In the genomic region with DNA sequence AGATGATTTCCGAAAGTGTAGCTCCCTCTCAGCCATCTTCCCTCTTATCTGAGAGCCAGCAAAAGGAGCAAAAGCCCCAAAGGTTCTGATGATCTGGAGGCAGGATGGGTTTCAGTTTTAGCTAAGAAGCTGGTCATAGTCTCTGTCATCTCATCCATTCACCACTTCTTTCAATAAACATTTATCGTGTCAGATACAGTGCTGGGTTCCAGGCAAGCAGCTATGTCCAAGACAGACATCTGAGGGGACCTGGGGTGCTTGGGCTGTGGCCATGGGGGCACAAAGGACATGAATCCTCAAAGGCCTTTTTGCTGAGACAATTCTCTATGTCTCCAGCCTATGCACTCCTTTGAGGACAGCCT, we compare ENCODE assay signal across 11 cellular contexts. TPM values are rescaled to one million over a fixed set of nuclear protein-coding genes. Genes with fewer than 3 reads are reported as not detected.
A peak's percentile ranks its signal among the peaks of the same experiment; 100 is the strongest.
DNase-seq lines count a peak whose midpoint lies in the region; ATAC-seq and TF ChIP-seq lines count a peak whose summit lies in the region.
"Had no signal": no experiment of that assay in that cellular context is flagged by ENCODE, and none has a peak within 500 bp of the region (broad histone marks: within the 10 kb centered on the region; RNA-seq: fewer than 3 reads in every experiment).

No MANE protein-coding gene starts in this region.

- ATAC-seq in GM23338 (no peak), GM21447 (IDR thresholded peaks at IDR 0.05; ENCODE audit: unreplicated experiment) (no peak), gastroesophageal sphincter (no peak)

- intact Hi-C loops in activated T-helper 1 cell treated with anti-CD3 and anti-CD28 coated beads, Interleukin-12 subunit alpha, Interleukin-12 subunit beta, Interleukin-2, Interleukin-4 antibody, amounts not matched to agents 30 ng/mL and 10 ng/mL and 1 ng/mL, durations not matched to agents 14 hours and 24 hours and 36 hours (cut with micrococcal nuclease): loop anchor here (2.0 kb wide), 2 partner anchors 26 to 158 kb away; no protein-coding TSS in a partner anchor

- no peaks in the 10 kb centered on the region for H3K36me3 ChIP-seq in BLaER1
- H3K36me3 ChIP-seq in GM23338 (ENCODE audit: insufficient read depth): no peaks in the 10 kb centered on the region
- no peaks in the 10 kb centered on the region for H3K36me3 ChIP-seq in gastroesophageal sphincter
- H3K36me3 ChIP-seq: cardiac muscle cell had no signal

- TF ChIP-seq POLR2A in gastroesophageal sphincter (IDR thresholded peaks at IDR 0.05): no peak
- no peak for TF ChIP-seq POLR2A in erythroblast (IDR thresholded peaks at IDR 0.05; ENCODE audit: low read length)

- peaks cover 31% of the 10 kb centered on the region for H3K27me3 Mint-ChIP-seq in GM23338 (ENCODE audit: insufficient read depth, low read depth, poor library complexity)
- H3K27me3 Mint-ChIP-seq in activated T-helper 1 cell treated with anti-CD3 and anti-CD28 coated beads, Interleukin-12 subunit alpha, Interleukin-12 subunit beta, Interleukin-2, Interleukin-4 antibody, amounts not matched to agents 30 ng/mL and 10 ng/mL and 1 ng/mL, durations not matched to agents 14 hours and 24 hours and 36 hours (ENCODE audit: insufficient read depth): peaks cover 50% of the 10 kb centered on the region
- H3K27me3 Mint-ChIP-seq in immature natural killer cell (ENCODE audit: low read depth in 3 of 3): peaks cover 9 to 31% (median 27%) of the 10 kb centered on the region in 3 donors

- 33 to 48% methylated on average over 1 to 2 of the region's 2 CpGs for WGBS in gastroesophageal sphincter (ENCODE audit: low coverage in 1 of 2), 2 donors

- H3K4me2 ChIP-seq in BLaER1: peak overlapping the region; percentile 100
- peak overlapping the region; percentile 88 for H3K4me2 ChIP-seq in GM23338

- H3K4me3 ChIP-seq in BLaER1 (no peak overlapping the region), GM23338 (peak overlapping the region; percentile 74), gastroesophageal sphincter (no peak overlapping the region)

- H3K36me3 Mint-ChIP-seq in GM23338 (ENCODE audit: low read depth) (peaks cover 11% of the 10 kb centered on the region; the same call in 2 of the 3 replicates), immature natural killer cell (no peaks in the 10 kb centered on the region)
- H3K36me3 Mint-ChIP-seq in activated T-helper 1 cell treated with anti-CD3 and anti-CD28 coated beads, Interleukin-12 subunit alpha, Interleukin-12 subunit beta, Interleukin-2, Interleukin-4 antibody, amounts not matched to agents 30 ng/mL and 10 ng/mL and 1 ng/mL, durations not matched to agents 14 hours and 24 hours and 36 hours (ENCODE audit: low read depth): peaks cover 3% of the 10 kb centered on the region

- no peak overlapping the region for H3K27ac ChIP-seq in BLaER1
- no peak overlapping the region for H3K27ac ChIP-seq in GM23338 (ENCODE audit: low read depth)
- H3K27ac ChIP-seq in gastroesophageal sphincter: no peak overlapping the region
- H3K27ac ChIP-seq: cardiac muscle cell had no signal

- H3K27ac Mint-ChIP-seq in GM23338 (no peak overlapping the region), immature natural killer cell (no peak overlapping the region)
- H3K27ac Mint-ChIP-seq in activated T-helper 1 cell treated with anti-CD3 and anti-CD28 coated beads, Interleukin-12 subunit alpha, Interleukin-12 subunit beta, Interleukin-2, Interleukin-4 antibody, amounts not matched to agents 30 ng/mL and 10 ng/mL and 1 ng/mL, durations not matched to agents 14 hours and 24 hours and 36 hours: no peak overlapping the region

- H3K4me3 Mint-ChIP-seq in GM23338 (peak overlapping the region; percentile 99), immature natural killer cell (peak overlapping the region; percentile 81 to 94 (median 88))
- peak overlapping the region; percentile 91 for H3K4me3 Mint-ChIP-seq in activated T-helper 1 cell treated with anti-CD3 and anti-CD28 coated beads, Interleukin-12 subunit alpha, Interleukin-12 subunit beta, Interleukin-2, Interleukin-4 antibody, amounts not matched to agents 30 ng/mL and 10 ng/mL and 1 ng/mL, durations not matched to agents 14 hours and 24 hours and 36 hours

- H3K9me3 ChIP-seq in BLaER1: no peaks in the 10 kb centered on the region
- H3K9me3 ChIP-seq in gastroesophageal sphincter: no peaks in the 10 kb centered on the region

- H2AFZ ChIP-seq in GM23338: no peak overlapping the region

- H3K27me3 ChIP-seq in BLaER1 (peaks cover 51% of the 10 kb centered on the region), GM23338 (ENCODE audit: insufficient read depth) (0 out of 2 replicates have a peak, but pooled peaks cover 13% of the 10 kb centered on the region), gastroesophageal sphincter (peaks cover 72% of the 10 kb centered on the region)

- H3K9me2 ChIP-seq in GM23338 (ENCODE audit: insufficient read depth): no peaks in the 10 kb centered on the region

- no peak for DNase-seq in GM23338 (ENCODE audit: low spot score)
- DNase-seq in activated T-helper 1 cell treated with anti-CD3 and anti-CD28 coated beads, Interleukin-12 subunit alpha, Interleukin-12 subunit beta, Interleukin-2, Interleukin-4 antibody, amounts not matched to agents 30 ng/mL and 10 ng/mL and 1 ng/mL, durations not matched to agents 14 hours and 24 hours and 36 hours (ENCODE audit: low spot score): no peak
- DNase-seq in immature natural killer cell: no peak
- no peak for DNase-seq in HPDE6-E6E7 (ENCODE audit: extremely low spot score)
- no peak for DNase-seq in erythroblast (lab: John Stamatoyannopoulos, UW)
- DNase-seq: NK-92 treated with Interleukin-12 subunit alpha and Interleukin-12 subunit beta, amount 100 ng/mL, for 24 hours; stimulated activated naive CD4-positive, alpha-beta T cell treated with Interleukin-2 at 50 U/mL for 16 hours had no signal

- H4K20me1 ChIP-seq in BLaER1 (no peaks in the 10 kb centered on the region; the same call in none of the 2 replicates), GM23338 (replicated peaks; ENCODE audit: insufficient read depth) (peaks cover under 1% of the 10 kb centered on the region; the same call in 1 of the 2 replicates)

- no peak for TF ChIP-seq EP300 in gastroesophageal sphincter (IDR thresholded peaks at IDR 0.05)

- H3K9ac ChIP-seq in BLaER1: no peak overlapping the region

- H3K9me3 Mint-ChIP-seq in GM23338: no peaks in the 10 kb centered on the region; the same call in 2 of the 3 replicates
- H3K9me3 Mint-ChIP-seq in activated T-helper 1 cell treated with anti-CD3 and anti-CD28 coated beads, Interleukin-12 subunit alpha, Interleukin-12 subunit beta, Interleukin-2, Interleukin-4 antibody, amounts not matched to agents 30 ng/mL and 10 ng/mL and 1 ng/mL, durations not matched to agents 14 hours and 24 hours and 36 hours: no peaks in the 10 kb centered on the region
- H3K9me3 Mint-ChIP-seq in immature natural killer cell: no peaks in the 10 kb centered on the region

- TF ChIP-seq CTCF in GM23338 (conservative IDR thresholded peaks at IDR 0.05; ENCODE audit: low read depth in 2 of 2) (no peak), gastroesophageal sphincter (IDR thresholded peaks at IDR 0.05) (no peak)

- peaks cover 7% of the 10 kb centered on the region for H3F3A ChIP-seq in GM23338 (replicated peaks; ENCODE audit: low read depth)

- H3K4me1 Mint-ChIP-seq in GM23338 (peaks cover 57% of the 10 kb centered on the region), immature natural killer cell (peaks cover 20 to 24% of the 10 kb centered on the region in 2 donors)
- H3K4me1 Mint-ChIP-seq in activated T-helper 1 cell treated with anti-CD3 and anti-CD28 coated beads, Interleukin-12 subunit alpha, Interleukin-12 subunit beta, Interleukin-2, Interleukin-4 antibody, amounts not matched to agents 30 ng/mL and 10 ng/mL and 1 ng/mL, durations not matched to agents 14 hours and 24 hours and 36 hours (ENCODE audit: low read depth): peaks cover 24% of the 10 kb centered on the region

- H3K4me1 ChIP-seq in BLaER1 (peaks cover 23% of the 10 kb centered on the region), GM23338 (ENCODE audit: insufficient read depth) (peaks cover 49% of the 10 kb centered on the region), gastroesophageal sphincter (peaks cover 0 to 32% (median 12%) of the 10 kb centered on the region in 3 donors)

- H3K79me2 ChIP-seq in GM23338 (replicated peaks; ENCODE audit: insufficient read depth): peaks cover 28% of the 10 kb centered on the region

TF ChIP-seq in GM23338, 12 proteins besides CTCF, POLR2A, EP300 and RAD21:
- TF ChIP-seq JUNB (IDR thresholded peaks at IDR 0.05; ENCODE audit: unreplicated experiment): no peak

RNA-seq across cellular contexts. Expression of gene ETV4, which starts 1.0 kb away (rescaled TPM):
- 126 and 149 TPM in 2 replicates for total RNA-seq in GM23338 (2014; rRNA removed; shearing (Covaris generic))
- polyA plus RNA-seq in GM23338 (2016; fragmentation: Nextera tagmentation; extraction: Ambion mirVana) (93.1 and 97.2 TPM in 2 replicates), immature natural killer cell (not detected)
- 6.9 and 8.1 TPM in 2 replicates for total RNA-seq in activated T-helper 1 cell treated with anti-CD3 and anti-CD28 coated beads, Interleukin-12 subunit alpha, Interleukin-12 subunit beta, Interleukin-2, Interleukin-4 antibody, amounts not matched to agents 30 ng/mL and 10 ng/mL and 1 ng/mL, durations not matched to agents 14 hours and 24 hours and 36 hours
- 1 to 10 TPM in 1 of 4 donors, under 1 TPM in 2, not detected in 1; 0.67 to 2.6 (median 0.96) TPM for total RNA-seq in gastroesophageal sphincter

Comparison
In these comparisons a context has a peak if more than half of its experiments do, and no peak if none do; other contexts are left out.
1. RNA of gene ETV4, which starts 1.0 kb away (total RNA-seq): 126 to 149 TPM in GM23338; 6.9 to 8.1 TPM in activated T-helper 1 cell treated with anti-CD3 and anti-CD28 coated beads, Interleukin-12 subunit alpha, Interleukin-12 subunit beta, Interleukin-2, Interleukin-4 antibody, amounts not matched to agents 30 ng/mL and 10 ng/mL and 1 ng/mL, durations not matched to agents 14 hours and 24 hours and 36 hours and 0.67 to 2.6 TPM in gastroesophageal sphincter; every median in the first group is over 10 times any median in the second.
2. Peak in every context shown above with its lines, with median percentiles within 50 percentile points of each other: H3K4me3 Mint-ChIP-seq.